8 cellular contexts compared by ENCODE assay signal in genomic region chr2:26178746-26179436, GRCh38. TPM values are rescaled to one million over a fixed set of nuclear protein-coding genes. Genes with fewer than 3 reads are reported as not detected.
DNase-seq lines count a peak whose midpoint lies in the region; ATAC-seq and TF ChIP-seq lines count a peak whose summit lies in the region.

No MANE protein-coding gene starts in this region.

- peak overlapping the region; percentile 96 for H2AFZ ChIP-seq in MM.1S (ENCODE audit: low read length)

- peaks cover 13% of the 10 kb centered on the region for H3K4me1 Mint-ChIP-seq in Calu3 (ENCODE audit: low read depth, unreplicated experiment)

- H3K27ac Mint-ChIP-seq in Calu3 (ENCODE audit: unreplicated experiment), result no peak overlapping the region

- peaks cover 52% of the 10 kb centered on the region for H3K27me3 Mint-ChIP-seq in Calu3 (ENCODE audit: unreplicated experiment)

- H3K27me3 ChIP-seq in MM.1S (replicated peaks; ENCODE audit: insufficient read depth, low read length) (peaks cover 8% of the 10 kb centered on the region; the same call in 1 of the 2 replicates), left lung (peaks cover 9 to 62% of the 10 kb centered on the region in 2 donors), testis (no peaks in the 10 kb centered on the region)

- H4K20me1 ChIP-seq in MM.1S (ENCODE audit: insufficient read depth, low read length), result no peaks in the 10 kb centered on the region

- TF ChIP-seq CTCF in Calu3 (IDR thresholded peaks at IDR 0.05; ENCODE audit: unreplicated experiment) (no peak), MM.1S (IDR thresholded peaks at IDR 0.05; ENCODE audit: low read length) (no peak), left lung (IDR thresholded peaks at IDR 0.05) (no peak), testis (IDR thresholded peaks at IDR 0.05) (no peak)

- WGBS in testis, 2 donors, result 1 to 7% methylated on average over 8 to 45 of the region's 48 CpGs

- H3K9me3 Mint-ChIP-seq in Calu3 (ENCODE audit: low read depth, unreplicated experiment), result no peaks in the 10 kb centered on the region

- no peaks in the 10 kb centered on the region for H3K79me2 ChIP-seq in MM.1S (ENCODE audit: low read length)

- intact Hi-C loops in Calu3 (cut with micrococcal nuclease; ENCODE audit: unreplicated experiment) (no loop called here), left lung (cut with DNase I) (no loop called here), testis (cut with DNase I; ENCODE audit: low total_unique reads) (no loop called here)

- H3K4me3 Mint-ChIP-seq in Calu3 (ENCODE audit: low read depth, unreplicated experiment), result peak overlapping the region; percentile 50

- H3K9ac ChIP-seq in MM.1S (ENCODE audit: low read length), result peak overlapping the region; percentile 29; the same call in 1 of the 2 replicates

- no peaks in the 10 kb centered on the region for H3K9me2 ChIP-seq in MM.1S (replicated peaks; ENCODE audit: insufficient read depth, low read length)

- H3K36me3 ChIP-seq in MM.1S (replicated peaks; ENCODE audit: insufficient read depth, low read length) (no peaks in the 10 kb centered on the region), left lung (no peaks in the 10 kb centered on the region), testis (ENCODE audit: low read depth, missing control alignments) (no peaks in the 10 kb centered on the region)

- H3K4me3 ChIP-seq in MM.1S (ENCODE audit: low read length) (peak overlapping the region; percentile 63), left lung (peak overlapping the region; percentile 36 to 42), testis (peak overlapping the region; percentile 44 to 60)

- TF ChIP-seq POLR2A in testis (IDR thresholded peaks at IDR 0.05), result no peak

- peak overlapping the region; percentile 98 for H3K4me2 ChIP-seq in MM.1S (ENCODE audit: low read depth, low read length)

- CTCF ChIA-PET in Calu3 (lab: Charles Lee), result no interaction called here

- H3K4me1 ChIP-seq in MM.1S (ENCODE audit: low read length), result peaks cover 5% of the 10 kb centered on the region; the same call in 1 of the 2 replicates
- peaks cover 0 to 17% of the 10 kb centered on the region in 2 donors for H3K4me1 ChIP-seq in left lung
- H3K4me1 ChIP-seq in testis, result peaks cover 10% of the 10 kb centered on the region

- no peak overlapping the region for H3K27ac ChIP-seq in MM.1S (ENCODE audit: low read length)
- no peak overlapping the region for H3K27ac ChIP-seq in left lung
- H3K27ac ChIP-seq in testis, result no peak overlapping the region

- H3K36me3 Mint-ChIP-seq in Calu3 (ENCODE audit: insufficient read depth, unreplicated experiment), result peaks cover 5% of the 10 kb centered on the region

- ATAC-seq in left lung (peak; percentile 71), GM18867 (IDR thresholded peaks at IDR 0.05; ENCODE audit: unreplicated experiment) (no peak), HG03469 (IDR thresholded peaks at IDR 0.05; ENCODE audit: unreplicated experiment) (no peak)

- no TSS peak for BruUV-seq in Calu3 (replicated peaks; lab: Mats Ljungman, UMichigan)

- H3F3A ChIP-seq in MM.1S (ENCODE audit: insufficient read depth, low read length), result no peaks in the 10 kb centered on the region

- DNase-seq in Calu3 (no peak), MM.1S (peak; percentile 47), cerebellum (ENCODE audit: low spot score) (peak; percentile 62), left lung (peak in 1 of 2 donors; percentile 86), testis (peak; percentile 52), NCI-H2081 (lab: John Stamatoyannopoulos, UW) (no peak)

- H3K9me3 ChIP-seq in MM.1S (replicated peaks; ENCODE audit: insufficient read depth, low read length) (no peaks in the 10 kb centered on the region), left lung (no peaks in the 10 kb centered on the region), testis (no peaks in the 10 kb centered on the region)

RNA-seq across cellular contexts. Expression of gene GAREM2, which starts 6.0 kb away (rescaled TPM):
- total RNA-seq in Calu3 (2022) (2.6 and 2.8 TPM in 2 replicates), cerebellum (11.0 TPM), left lung (1 to 10 TPM; 2.4 to 4.5 TPM), testis (1 to 10 TPM; 5.4 to 6.8 TPM)
- polyA plus RNA-seq in testis (ENCODE audit: insufficient read depth, low read depth, low replicate concordance), result 4.6 TPM

Comparison
In these comparisons a context has a peak if more than half of its experiments do, and no peak if none do; other contexts are left out.
1. DNase-seq: peak in MM.1S (single experiment), cerebellum (single experiment) and testis (single experiment); none in Calu3 (single experiment) and NCI-H2081 (0 of 2).
2. Peak in every context shown above with its lines, with median percentiles within 50 percentile points of each other: H3K4me3 ChIP-seq.